Comparison of ENCODE assay signal across 19 cellular contexts in genomic region chrX:155218777-155219176, GRCh38. TPM values are rescaled to one million over a fixed set of nuclear protein-coding genes. Genes with fewer than 3 reads are reported as not detected.
DNase-seq lines count a peak whose midpoint lies in the region; ATAC-seq and TF ChIP-seq lines count a peak whose summit lies in the region.
"Had no signal": no experiment of that assay in that cellular context is flagged by ENCODE, and none has a peak within 500 bp of the region (broad histone marks: within the 10 kb centered on the region; RNA-seq: fewer than 3 reads in every experiment).

No MANE protein-coding gene starts in this region.

- H3K36me3 ChIP-seq in GM23338 (ENCODE audit: insufficient read depth) (no peaks in the 10 kb centered on the region; the same call in 1 of the 2 replicates), SJCRH30 (peaks cover 18% of the 10 kb centered on the region)

- POLR2A ChIA-PET in activated CD8-positive, alpha-beta T cell treated with anti-CD3 and anti-CD28 coated beads, Interleukin-2, amount 10 ng/mL, durations not matched to agents 7 days and 5 days (lab: Charles Lee) = no interaction called here
- POLR2A ChIA-PET in naive thymus-derived CD8-positive, alpha-beta T cell (lab: Charles Lee) = no interaction called here

- CTCF ChIA-PET in activated CD8-positive, alpha-beta T cell treated with anti-CD3 and anti-CD28 coated beads, Interleukin-2, amount 10 ng/mL, durations not matched to agents 7 days and 5 days (lab: Charles Lee) = no interaction called here

- ATAC-seq in GM23338 = no peak
- ATAC-seq in activated CD8-positive, alpha-beta T cell treated with anti-CD3 and anti-CD28 coated beads, Interleukin-2, amount 10 ng/mL, durations not matched to agents 7 days and 5 days = no peak
- no peak for ATAC-seq in naive thymus-derived CD8-positive, alpha-beta T cell
- ATAC-seq: Panc1 had no signal

- no peak overlapping the region for H3K4me2 ChIP-seq in GM23338

- no peak overlapping the region for H3K4me3 ChIP-seq in GM23338
- H3K4me3 ChIP-seq in SJCRH30 = no peak overlapping the region
- H3K4me3 ChIP-seq: esophagus muscularis mucosa, tibial nerve had no signal

- peaks cover 14% of the 10 kb centered on the region; the same call in 1 of the 2 replicates for H3K27me3 ChIP-seq in GM23338 (ENCODE audit: insufficient read depth)
- no peaks in the 10 kb centered on the region for H3K27me3 ChIP-seq in SJCRH30
- H3K27me3 ChIP-seq: esophagus muscularis mucosa, tibial nerve had no signal

- H3K4me1 ChIP-seq in GM23338 (ENCODE audit: insufficient read depth) (0 out of 2 replicates have a peak, but pooled peaks cover 3% of the 10 kb centered on the region), SJCRH30 (no peaks in the 10 kb centered on the region)

- H4K20me1 ChIP-seq in GM23338 (replicated peaks; ENCODE audit: insufficient read depth) = peaks cover 3% of the 10 kb centered on the region; the same call in 1 of the 2 replicates

- H3K9me2 ChIP-seq in GM23338 (ENCODE audit: insufficient read depth) = no peaks in the 10 kb centered on the region

- TF ChIP-seq CTCF in GM23338 (conservative IDR thresholded peaks at IDR 0.05; ENCODE audit: low read depth in 2 of 2) = no peak

- H3K4me1 Mint-ChIP-seq in T-helper 1 cell treated with Interleukin-12 subunit alpha and Interleukin-12 subunit beta and Interleukin-4 antibody, amounts not matched to agents 30 μg/mL and 1 μg/mL, for 36 hours (ENCODE audit: low read depth) = peaks cover 18% of the 10 kb centered on the region
- H3K4me1 Mint-ChIP-seq in GM23338 = peaks cover 12% of the 10 kb centered on the region; the same call in 1 of the 3 replicates
- H3K4me1 Mint-ChIP-seq in activated CD8-positive, alpha-beta T cell treated with anti-CD3 and anti-CD28 coated beads, Interleukin-2, amount 10 ng/mL, durations not matched to agents 7 days and 5 days (ENCODE audit: low read depth) = peaks cover 18% of the 10 kb centered on the region
- peaks cover 9 to 30% (median 27%) of the 10 kb centered on the region in 4 donors for H3K4me1 Mint-ChIP-seq in naive thymus-derived CD8-positive, alpha-beta T cell

- no peak overlapping the region for H2AFZ ChIP-seq in GM23338

- no peak overlapping the region for H3K27ac ChIP-seq in GM23338 (ENCODE audit: low read depth)
- no peak overlapping the region for H3K27ac ChIP-seq in SJCRH30
- H3K27ac ChIP-seq: 22Rv1, esophagus muscularis mucosa, tibial nerve had no signal

- H3K9me3 Mint-ChIP-seq in T-helper 1 cell treated with Interleukin-12 subunit alpha and Interleukin-12 subunit beta and Interleukin-4 antibody, amounts not matched to agents 30 μg/mL and 1 μg/mL, for 36 hours = no peaks in the 10 kb centered on the region
- H3K9me3 Mint-ChIP-seq in GM23338 = peaks cover 7% of the 10 kb centered on the region; the same call in 2 of the 3 replicates
- H3K9me3 Mint-ChIP-seq in activated CD8-positive, alpha-beta T cell treated with anti-CD3 and anti-CD28 coated beads, Interleukin-2, amount 10 ng/mL, durations not matched to agents 7 days and 5 days (ENCODE audit: insufficient read depth) = no peaks in the 10 kb centered on the region
- peaks cover 0 to 3% (median 0%) of the 10 kb centered on the region in 9 donors for H3K9me3 Mint-ChIP-seq in naive thymus-derived CD8-positive, alpha-beta T cell

- H3K79me2 ChIP-seq in GM23338 (replicated peaks; ENCODE audit: insufficient read depth) = peaks cover 40% of the 10 kb centered on the region

- H3F3A ChIP-seq in GM23338 (replicated peaks; ENCODE audit: low read depth) = no peaks in the 10 kb centered on the region

- no peaks in the 10 kb centered on the region for H3K27me3 Mint-ChIP-seq in T-helper 1 cell treated with Interleukin-12 subunit alpha and Interleukin-12 subunit beta and Interleukin-4 antibody, amounts not matched to agents 30 μg/mL and 1 μg/mL, for 36 hours (ENCODE audit: low read depth)
- no peaks in the 10 kb centered on the region for H3K27me3 Mint-ChIP-seq in GM23338 (ENCODE audit: insufficient read depth, low read depth, poor library complexity)
- no peaks in the 10 kb centered on the region for H3K27me3 Mint-ChIP-seq in activated CD8-positive, alpha-beta T cell treated with anti-CD3 and anti-CD28 coated beads, Interleukin-2, amount 10 ng/mL, durations not matched to agents 7 days and 5 days (ENCODE audit: low read depth)
- no peaks in the 10 kb centered on the region for H3K27me3 Mint-ChIP-seq in naive thymus-derived CD8-positive, alpha-beta T cell

- H3K9me3 ChIP-seq in SJCRH30 (replicated peaks) = no peaks in the 10 kb centered on the region
- H3K9me3 ChIP-seq: esophagus muscularis mucosa, tibial nerve had no signal

- H3K27ac Mint-ChIP-seq in T-helper 1 cell treated with Interleukin-12 subunit alpha and Interleukin-12 subunit beta and Interleukin-4 antibody, amounts not matched to agents 30 μg/mL and 1 μg/mL, for 36 hours = peak overlapping the region; percentile 65
- H3K27ac Mint-ChIP-seq in GM23338 = no peak overlapping the region
- H3K27ac Mint-ChIP-seq in activated CD8-positive, alpha-beta T cell treated with anti-CD3 and anti-CD28 coated beads, Interleukin-2, amount 10 ng/mL, durations not matched to agents 7 days and 5 days = no peak overlapping the region
- peak overlapping the region in 5 of 10 donors; percentile 7 to 31 (median 11) for H3K27ac Mint-ChIP-seq in naive thymus-derived CD8-positive, alpha-beta T cell
- H3K27ac Mint-ChIP-seq: H9 had no signal

- peak overlapping the region; percentile 72 for H3K4me3 Mint-ChIP-seq in T-helper 1 cell treated with Interleukin-12 subunit alpha and Interleukin-12 subunit beta and Interleukin-4 antibody, amounts not matched to agents 30 μg/mL and 1 μg/mL, for 36 hours
- peak overlapping the region; percentile 23; the same call in 1 of the 3 replicates for H3K4me3 Mint-ChIP-seq in GM23338
- H3K4me3 Mint-ChIP-seq in activated CD8-positive, alpha-beta T cell treated with anti-CD3 and anti-CD28 coated beads, Interleukin-2, amount 10 ng/mL, durations not matched to agents 7 days and 5 days = peak overlapping the region; percentile 5
- peak overlapping the region in 8 of 10 donors; percentile 1 to 98 (median 45) for H3K4me3 Mint-ChIP-seq in naive thymus-derived CD8-positive, alpha-beta T cell
- H3K4me3 Mint-ChIP-seq: H9 had no signal

- peaks cover 16% of the 10 kb centered on the region for H3K36me3 Mint-ChIP-seq in T-helper 1 cell treated with Interleukin-12 subunit alpha and Interleukin-12 subunit beta and Interleukin-4 antibody, amounts not matched to agents 30 μg/mL and 1 μg/mL, for 36 hours (ENCODE audit: low read depth)
- H3K36me3 Mint-ChIP-seq in GM23338 (ENCODE audit: low read depth) = peaks cover 32% of the 10 kb centered on the region
- peaks cover 26% of the 10 kb centered on the region for H3K36me3 Mint-ChIP-seq in activated CD8-positive, alpha-beta T cell treated with anti-CD3 and anti-CD28 coated beads, Interleukin-2, amount 10 ng/mL, durations not matched to agents 7 days and 5 days (ENCODE audit: low read depth)
- H3K36me3 Mint-ChIP-seq in naive thymus-derived CD8-positive, alpha-beta T cell = peaks cover 0 to 20% (median 1%) of the 10 kb centered on the region in 3 donors

- no peak for DNase-seq in T-helper 1 cell
- DNase-seq in GM23338 (ENCODE audit: low spot score) = no peak
- no peak for DNase-seq in activated CD8-positive, alpha-beta T cell treated with anti-CD3 and anti-CD28 coated beads, Interleukin-2, amount 10 ng/mL, durations not matched to agents 7 days and 5 days
- DNase-seq in naive thymus-derived CD8-positive, alpha-beta T cell = no peak
- no peak for DNase-seq in dermis blood vessel endothelial cell
- no peak for DNase-seq in stimulated activated CD4-positive, alpha-beta T cell treated with anti-CD3 and anti-CD28 coated beads, Interleukin-4, amount 100 ng/mL, for 4 hours
- DNase-seq in SJCRH30 = no peak
- DNase-seq: C1 segment of cervical spinal cord; H9; mesenchymal stem cell; NCI-H1048; NCI-H69; occipital lobe; stimulated activated CD4-positive, alpha-beta T cell treated with anti-CD3 and anti-CD28 coated beads, Interleukin-4, amount 100 ng/mL, for 24 hours had no signal

TF ChIP-seq in GM23338, 12 proteins besides CTCF, POLR2A, EP300 and RAD21 (continues in another document):
- TF ChIP-seq NANOG (IDR thresholded peaks at IDR 0.05; ENCODE audit: borderline replicate concordance) (no peak), ZNF331 (CRISPR knock-in tag; IDR thresholded peaks at IDR 0.05; ENCODE audit: low read depth) (no peak), JUNB (IDR thresholded peaks at IDR 0.05; ENCODE audit: unreplicated experiment) (no peak), ZNF114 (CRISPR knock-in tag; IDR thresholded peaks at IDR 0.05) (no peak), ETS1 (IDR thresholded peaks at IDR 0.05) (no peak), POLR2AphosphoS5 (IDR thresholded peaks at IDR 0.05; ENCODE audit: low read depth) (no peak), CREB1 (CRISPR knock-in tag; IDR thresholded peaks at IDR 0.05; ENCODE audit: low read depth) (no peak)

RNA-seq across cellular contexts. Expression of gene VBP1, which starts 2.5 kb away (rescaled TPM):
- 62.5 and 89.4 TPM in 2 replicates for total RNA-seq in GM23338 (2014; rRNA removed; shearing (Covaris generic))
- 65.7 and 84.4 TPM in 2 replicates for polyA plus RNA-seq in GM23338 (2016; fragmentation: Nextera tagmentation; extraction: Ambion mirVana)
- 10 to 100 TPM; 64.2 to 65.1 TPM for total RNA-seq in activated CD8-positive, alpha-beta T cell treated with anti-CD3 and anti-CD28 coated beads, Interleukin-2, amount 10 ng/mL, durations not matched to agents 7 days and 5 days
- 10 to 100 TPM; 30.7 to 35.2 TPM for total RNA-seq in naive thymus-derived CD8-positive, alpha-beta T cell
- polyA plus RNA-seq in naive thymus-derived CD8-positive, alpha-beta T cell = 100 to 1,000 TPM in 1 of 3 donors, 10 to 100 TPM in 2; 78.9 to 112 (median 99.8) TPM
- total RNA-seq in dermis blood vessel endothelial cell = 69.6 and 79.0 TPM in 2 replicates
- 106 and 118 TPM in 2 replicates for total RNA-seq in SJCRH30 (2014; rRNA removed; shearing (Covaris generic))

RNA-seq across cellular contexts. Expression of gene RAB39B, which starts 45.5 kb away (rescaled TPM):
- 11.1 and 11.3 TPM in 2 replicates for total RNA-seq in GM23338 (2014; rRNA removed; shearing (Covaris generic))
- polyA plus RNA-seq in GM23338 (2016; fragmentation: Nextera tagmentation; extraction: Ambion mirVana) = 6.2 and 6.8 TPM in 2 replicates
- total RNA-seq in activated CD8-positive, alpha-beta T cell treated with anti-CD3 and anti-CD28 coated beads, Interleukin-2, amount 10 ng/mL, durations not matched to agents 7 days and 5 days = 1 to 10 TPM; 7.2 to 7.5 TPM
- 10 to 100 TPM; 13.5 to 14.8 TPM for total RNA-seq in naive thymus-derived CD8-positive, alpha-beta T cell
- polyA plus RNA-seq in naive thymus-derived CD8-positive, alpha-beta T cell = 1 to 10 TPM; 3.4 to 8.3 (median 4.0) TPM
- 0.14 and 0.17 TPM in 2 replicates for total RNA-seq in dermis blood vessel endothelial cell
- total RNA-seq in SJCRH30 (2014; rRNA removed; shearing (Covaris generic)) = 0.34 and 0.56 TPM in 2 replicates

Comparison
In these comparisons a context has a peak if more than half of its experiments do, and no peak if none do; other contexts are left out.
1. H3K4me3 Mint-ChIP-seq: peak in every context shown above with its lines; median percentile 72 in T-helper 1 cell treated with Interleukin-12 subunit alpha and Interleukin-12 subunit beta and Interleukin-4 antibody, amounts not matched to agents 30 μg/mL and 1 μg/mL, for 36 hours; 45 in naive thymus-derived CD8-positive, alpha-beta T cell; 23 in GM23338; 5 in activated CD8-positive, alpha-beta T cell treated with anti-CD3 and anti-CD28 coated beads, Interleukin-2, amount 10 ng/mL, durations not matched to agents 7 days and 5 days.